In genomic region chr14:30525833-30526232, GRCh38 we compare ENCODE assay signal across 22 cellular contexts. TPM values are rescaled to one million over a fixed set of nuclear protein-coding genes. Genes with fewer than 3 reads are reported as not detected.
DNase-seq lines count a peak whose midpoint lies in the region; ATAC-seq and TF ChIP-seq lines count a peak whose summit lies in the region.
"Had no signal": no experiment of that assay in that cellular context is flagged by ENCODE, and none has a peak within 500 bp of the region (broad histone marks: within the 10 kb centered on the region; RNA-seq: fewer than 3 reads in every experiment).

No MANE protein-coding gene starts in this region.

- H3K4me1 ChIP-seq in foreskin keratinocyte: no peaks in the 10 kb centered on the region
- peaks cover 0 to 6% (median 0%) of the 10 kb centered on the region in 4 donors for H3K4me1 ChIP-seq in upper lobe of left lung
- H3K4me1 ChIP-seq: left ventricle myocardium inferior had no signal

- TF ChIP-seq CTCF in foreskin keratinocyte (conservative IDR thresholded peaks at IDR 0.05): no peak
- no peak for TF ChIP-seq CTCF in upper lobe of left lung (IDR thresholded peaks at IDR 0.05)

- no peak for TF ChIP-seq EP300 in upper lobe of left lung (IDR thresholded peaks at IDR 0.05)

- TF ChIP-seq POLR2A in upper lobe of left lung (IDR thresholded peaks at IDR 0.05): no peak

- WGBS in upper lobe of left lung, 2 donors: 74 to 78% methylated on average over 2 of the region's 2 CpGs

- no peaks in the 10 kb centered on the region for H3K27me3 ChIP-seq in foreskin keratinocyte
- H3K27me3 ChIP-seq in upper lobe of left lung: no peaks in the 10 kb centered on the region
- H3K27me3 ChIP-seq: brain microvascular endothelial cell had no signal

- H3K36me3 ChIP-seq in upper lobe of left lung: no peaks in the 10 kb centered on the region
- H3K36me3 ChIP-seq: brain microvascular endothelial cell, left ventricle myocardium inferior, thoracic aorta had no signal

- H3K27ac ChIP-seq in foreskin keratinocyte: no peak overlapping the region
- H3K27ac ChIP-seq in upper lobe of left lung: no peak overlapping the region
- no peak overlapping the region for H3K27ac ChIP-seq in caudate nucleus (ENCODE audit: low read depth, low read length)
- H3K27ac ChIP-seq: brain microvascular endothelial cell, left ventricle myocardium inferior, RWPE1, thoracic aorta had no signal

- H3K9me3 ChIP-seq in upper lobe of left lung: no peaks in the 10 kb centered on the region
- H3K9me3 ChIP-seq: left ventricle myocardium inferior, thoracic aorta had no signal

- peak; percentile 19 for ATAC-seq in foreskin keratinocyte
- no peak for ATAC-seq in upper lobe of left lung (ENCODE audit: low FRiP score in 2 of 2)
- ATAC-seq: SK-N-SH treated with all-trans-retinoic acid at 6 μM for 48 hours; stimulated activated effector memory CD8-positive, alpha-beta T cell treated with anti-CD3 and anti-CD28 coated beads, Interleukin-12 subunit alpha, Interleukin-12 subunit beta, amount 100 ng/mL, for 72 hours had no signal

- H3K4me3 ChIP-seq in upper lobe of left lung: no peak overlapping the region
- H3K4me3 ChIP-seq: left ventricle myocardium inferior, thoracic aorta had no signal

- DNase-seq in AG08395 (ENCODE audit: low spot score) (peak; percentile 3), HCEC 1CT (peak; percentile 5), astrocyte of the hippocampus (ENCODE audit: low read depth, low spot score) (peak; percentile 14), foreskin keratinocyte (peak; percentile 27 to 34), upper lobe of left lung (no peak), caudate nucleus (lab: John Stamatoyannopoulos, UW) (no peak)
- DNase-seq in stimulated activated naive CD4-positive, alpha-beta T cell (lab: John Stamatoyannopoulos, UW): no peak
- DNase-seq in stimulated activated CD4-positive, alpha-beta T cell treated with anti-CD3 and anti-CD28 coated beads, Interleukin-1b, Interleukin-23, amount 100 ng/mL, for 48 hours: no peak
- DNase-seq: activated CD4-positive, alpha-beta T cell treated with anti-CD3 and anti-CD28 coated beads, Interleukin-2, amount 10 ng/mL, durations not matched to agents 24 days and 14 days; activated naive CD8-positive, alpha-beta T cell treated with anti-CD3 and anti-CD28 coated beads, Interleukin-2, amount 10 ng/mL, durations not matched to agents 7 days and 5 days; brain microvascular endothelial cell; C1 segment of cervical spinal cord; Calu3; cortex of kidney; left ventricle myocardium inferior; NCI-H146; NCI-H69; stimulated activated CD4-positive, alpha-beta T cell treated with anti-CD3 and anti-CD28 coated beads, Interleukin-2, amount 100 ng/mL, for 24 hours had no signal

RNA-seq across cellular contexts. Expression of gene G2E3, which starts 33.1 kb away (rescaled TPM):
- total RNA-seq in foreskin keratinocyte (26.0 and 26.8 TPM in 2 replicates), upper lobe of left lung (10 to 100 TPM in 5 of 6 donors, 1 to 10 TPM in 1; 8.1 to 15.4 (median 12.6) TPM)
- polyA plus RNA-seq in foreskin keratinocyte: 5.2 and 5.8 TPM in 2 replicates

Comparison
In these comparisons a context has a peak if more than half of its experiments do, and no peak if none do; other contexts are left out.
1. DNase-seq: peak in AG08395 (single experiment), HCEC 1CT (single experiment), astrocyte of the hippocampus (single experiment) and foreskin keratinocyte (2 of 2); none in upper lobe of left lung (0 of 2), stimulated activated naive CD4-positive, alpha-beta T cell (0 of 6), caudate nucleus (0 of 61) and stimulated activated CD4-positive, alpha-beta T cell treated with anti-CD3 and anti-CD28 coated beads, Interleukin-1b, Interleukin-23, amount 100 ng/mL, for 48 hours (single experiment).